Comparison of ENCODE assay signal across 15 cellular contexts in the genomic region with DNA sequence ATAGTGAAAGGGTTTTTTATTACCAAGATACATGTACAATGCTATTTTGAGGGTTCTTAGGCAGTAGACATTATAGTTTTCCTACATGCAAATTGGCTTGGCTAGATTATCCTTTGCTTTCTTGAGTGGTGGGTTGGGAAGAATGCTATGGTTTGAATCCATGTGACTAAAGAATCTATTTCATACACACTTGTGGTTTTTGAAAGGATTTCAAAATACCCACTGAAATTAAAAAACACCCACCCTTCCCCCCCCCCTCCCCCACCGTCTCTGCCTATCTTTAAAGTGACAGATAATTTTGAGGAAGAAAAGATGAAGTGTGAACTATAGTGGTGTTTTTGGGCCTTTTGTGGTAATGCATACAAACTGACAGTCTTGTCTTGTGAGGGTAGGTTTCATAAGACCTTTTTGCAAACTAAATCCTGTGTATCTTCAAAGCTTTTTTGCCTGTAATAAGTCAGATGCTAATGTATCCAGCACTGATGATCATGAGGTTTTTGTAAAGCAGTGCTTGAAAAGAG.
A peak's percentile ranks its signal among the peaks of the same experiment; 100 is the strongest.
DNase-seq lines count a peak whose midpoint lies in the region; ATAC-seq and TF ChIP-seq lines count a peak whose summit lies in the region.
"Had no signal": no experiment of that assay in that cellular context is flagged by ENCODE, and none has a peak within 500 bp of the region (broad histone marks: within the 10 kb centered on the region; RNA-seq: fewer than 3 reads in every experiment).

No MANE protein-coding gene starts in this region.

- H2BK120ac ChIP-seq in mesendoderm (ENCODE audit: low read depth, low read length), result no peak overlapping the region

- H3K4me1 ChIP-seq in ACC112 (ENCODE audit: control insufficient read depth, insufficient read depth, low read length, unreplicated experiment), result peaks cover 19% of the 10 kb centered on the region
- no peaks in the 10 kb centered on the region for H3K4me1 ChIP-seq in mesendoderm (ENCODE audit: control insufficient read depth, low read depth, low read length)
- H3K4me1 ChIP-seq: prostate gland, uterus had no signal

- H3K79me1 ChIP-seq in mesendoderm (ENCODE audit: low read length), result no peaks in the 10 kb centered on the region

- H3K79me2 ChIP-seq in ACC112 (ENCODE audit: control insufficient read depth, insufficient read depth, low read length, unreplicated experiment) (peaks cover 22% of the 10 kb centered on the region), mesendoderm (ENCODE audit: control insufficient read depth, insufficient read depth, low read length) (no peaks in the 10 kb centered on the region)

- H3K4me3 ChIP-seq in ACC112 (ENCODE audit: low read depth, low read length) (no peak overlapping the region), fibroblast of the aortic adventitia (ENCODE audit: low read depth, low read length) (no peak overlapping the region), mesendoderm (ENCODE audit: low read length) (no peak overlapping the region)
- H3K4me3 ChIP-seq: prostate gland, uterus had no signal

- H3K27ac ChIP-seq in ACC112 (ENCODE audit: low read depth, low read length), result peak overlapping the region; percentile 85
- no peak overlapping the region for H3K27ac ChIP-seq in mesendoderm (ENCODE audit: low read depth, low read length)
- H3K27ac ChIP-seq: prostate gland, uterus had no signal

- H3K4me2 ChIP-seq in mesendoderm (ENCODE audit: low read length), result no peak overlapping the region

- peak; percentile 25 for DNase-seq in GM20000 (ENCODE audit: low spot score)
- peak; percentile 90 for DNase-seq in SIG-M5 treated with dmso at 0.1 percent for 504 hours (lab: John Stamatoyannopoulos, UW; ENCODE audit: unreplicated experiment)
- peak; percentile 73 for DNase-seq in fibroblast of the aortic adventitia (ENCODE audit: low read depth)
- DNase-seq in mesendoderm, result no peak
- DNase-seq in Right ventricle myocardium superior, result no peak
- DNase-seq: activated CD4-positive, alpha-beta memory T cell treated with anti-CD3 and anti-CD28 coated beads, Interleukin-2, amount 10 ng/mL, durations not matched to agents 7 days and 5 days; activated gamma-delta T cell; erythroblast; NCI-H187 treated with DMSO at 0.1 percent for 48 hours; uterus had no signal

- no peak overlapping the region for H2AFZ ChIP-seq in ACC112 (ENCODE audit: low read length, unreplicated experiment)

- no peaks in the 10 kb centered on the region for H3K27me3 ChIP-seq in ACC112 (ENCODE audit: insufficient read depth, low read length)
- no peaks in the 10 kb centered on the region for H3K27me3 ChIP-seq in mesendoderm (ENCODE audit: insufficient read depth, low read length, poor library complexity)
- H3K27me3 ChIP-seq: uterus had no signal

- intact Hi-C loops in Right ventricle myocardium superior (cut with DNase I), result no loop called here

- no peak overlapping the region for H2BK5ac ChIP-seq in mesendoderm (ENCODE audit: low read length)

- no peak overlapping the region for H4K8ac ChIP-seq in mesendoderm (ENCODE audit: low read depth, low read length)

- no peak overlapping the region for H3K18ac ChIP-seq in mesendoderm (ENCODE audit: low read length)

- H4K5ac ChIP-seq in mesendoderm (ENCODE audit: low read length), result no peak overlapping the region

- H3K23ac ChIP-seq in mesendoderm (ENCODE audit: low read length), result no peak overlapping the region

- H2AK5ac ChIP-seq in mesendoderm (ENCODE audit: low read length), result no peak overlapping the region

- no peak overlapping the region for H2BK15ac ChIP-seq in mesendoderm (replicated peaks; ENCODE audit: low read depth)

- H3K9ac ChIP-seq in mesendoderm (ENCODE audit: low read length), result no peak overlapping the region

- no peak for TF ChIP-seq CTCF in GM20000 (IDR thresholded peaks at IDR 0.05; ENCODE audit: extremely low read depth, missing control alignments)
- no peak for TF ChIP-seq CTCF in fibroblast of the aortic adventitia (IDR thresholded peaks at IDR 0.05; ENCODE audit: insufficient read depth, low read length)

- H3K36me3 ChIP-seq in ACC112 (ENCODE audit: insufficient read depth, low read length), result peaks cover 31% of the 10 kb centered on the region
- H3K36me3 ChIP-seq in mesendoderm (ENCODE audit: control insufficient read depth, insufficient read depth, low read length), result no peaks in the 10 kb centered on the region
- H3K36me3 ChIP-seq: prostate gland, uterus had no signal

- no peak for ATAC-seq in GM21381 (IDR thresholded peaks at IDR 0.05; ENCODE audit: unreplicated experiment)
- no peak for ATAC-seq in Right ventricle myocardium superior (ENCODE audit: poor library complexity)
- no peak for ATAC-seq in GM21423 (IDR thresholded peaks at IDR 0.05; ENCODE audit: unreplicated experiment)
- ATAC-seq: stimulated activated memory B cell treated with anti-CD40 and anti-IgM and Interleukin-4, amounts not matched to agents 10 μg/mL and 1 μg/mL and 100 μg/mL, for 72 hours had no signal

- WGBS in mesendoderm (ENCODE audit: extremely low coverage, insufficient coverage, low lambda C conversion rate), result no CpG with 5 or more reads among the region's 1 CpG

- H3K4ac ChIP-seq in mesendoderm (ENCODE audit: low read depth, low read length), result no peak overlapping the region

- H3K56ac ChIP-seq in mesendoderm (ENCODE audit: low read length), result no peak overlapping the region

Comparison
In these comparisons a context has a peak if more than half of its experiments do, and no peak if none do; other contexts are left out.
1. DNase-seq: peak in GM20000 (single experiment), SIG-M5 treated with dmso at 0.1 percent for 504 hours (single experiment) and fibroblast of the aortic adventitia (single experiment); none in mesendoderm (single experiment) and Right ventricle myocardium superior (single experiment).